In genomic region chr2:20829861-20830260, GRCh38 we compare ENCODE assay signal across 11 cellular contexts.
"Had no signal": no experiment of that assay in that cellular context is flagged by ENCODE, and none has a peak within 500 bp of the region (broad histone marks: within the 10 kb centered on the region; RNA-seq: fewer than 3 reads in every experiment).

No MANE protein-coding gene starts in this region.

- H3K4me2 ChIP-seq: GM23338 had no signal

- H2AFZ ChIP-seq: GM23248, GM23338 had no signal

- DNase-seq: GM23248, GOT3, H7, H9, HCEC 1CT, HFFc6 had no signal

- ATAC-seq: GM23338, HCT116 had no signal

- H3K9ac ChIP-seq: GM23248 had no signal

- H3K4me1 ChIP-seq: HAP-1 had no signal

- H3K9me3 ChIP-seq: HAP-1 had no signal

- H3K27ac ChIP-seq: GM23248 had no signal

- H3K36me3 ChIP-seq: HAP-1 had no signal

- H3K4me3 ChIP-seq: GM23248, GM23338, HAP-1 had no signal

- FAIRE-seq: H1, H54 had no signal
